9 cellular contexts compared by ENCODE assay signal in the genomic region with DNA sequence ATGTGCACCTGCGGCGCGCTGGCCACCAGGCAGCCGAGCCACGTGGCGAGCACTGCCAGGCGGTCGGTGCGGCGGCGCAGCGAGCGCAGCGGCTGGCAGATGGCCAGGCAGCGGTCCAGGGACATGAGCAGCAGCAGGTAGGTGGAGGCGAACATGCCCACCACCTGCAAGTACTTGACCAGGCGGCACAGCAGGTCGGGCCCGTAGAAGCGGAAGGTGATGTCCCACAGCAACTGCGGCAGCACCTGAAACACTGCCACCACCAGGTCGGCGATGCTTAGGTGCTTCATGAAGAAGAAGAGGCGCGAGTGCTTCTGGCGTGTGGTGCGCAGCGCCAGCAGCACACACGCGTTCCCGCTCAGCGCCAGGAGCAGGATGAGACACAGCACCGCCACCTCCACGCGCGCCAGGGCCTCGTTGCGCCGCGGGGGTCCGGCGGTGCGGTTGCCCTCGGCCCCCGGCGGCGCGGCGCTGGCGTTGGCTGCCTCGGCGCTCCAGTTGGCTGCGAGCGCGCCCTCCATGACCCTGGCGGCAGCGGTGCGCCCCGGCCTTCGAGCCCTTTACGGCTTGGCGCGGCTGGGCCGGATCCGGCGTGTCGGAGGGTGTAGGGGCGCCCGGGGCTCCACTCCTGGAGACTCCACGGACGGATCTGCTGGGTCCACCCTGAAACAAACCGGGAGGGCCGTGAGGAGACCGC.
DNase-seq lines count a peak whose midpoint lies in the region; ATAC-seq lines count a peak whose summit lies in the region.
"Had no signal": no experiment of that assay in that cellular context is flagged by ENCODE, and none has a peak within 500 bp of the region (broad histone marks: within the 10 kb centered on the region; RNA-seq: fewer than 3 reads in every experiment).

No MANE protein-coding gene starts in this region.

- DNase-seq in AG08396 (ENCODE audit: low spot score): peak; percentile 60
- no peak for DNase-seq in NT2/D1 (ENCODE audit: low read depth, low spot score)
- DNase-seq in head of caudate nucleus: peak in 37 of 42 donors; percentile 21 to 86 (median 59)
- no peak for DNase-seq in effector CD4-positive, alpha-beta T cell
- DNase-seq in cerebellar cortex (ENCODE audit: low spot score): no peak

- H3K27me3 ChIP-seq in NT2/D1 (ENCODE audit: insufficient read depth, insufficient read length): peaks cover 52% of the 10 kb centered on the region

- peaks cover 20% of the 10 kb centered on the region for H3K36me3 ChIP-seq in NT2/D1 (ENCODE audit: insufficient read depth, insufficient read length, low read length)

- H3K27ac ChIP-seq in skin epidermis: no peak overlapping the region
- H3K27ac ChIP-seq: HL-60 had no signal

- intact Hi-C loops in head of caudate nucleus (cut with DNase I): no loop called here

- H3K9me3 ChIP-seq in NT2/D1 (ENCODE audit: insufficient read depth, low read length): no peaks in the 10 kb centered on the region

- H3K9ac ChIP-seq in NT2/D1 (ENCODE audit: insufficient read length, low read depth): peak overlapping the region; percentile 70

- peaks cover 4% of the 10 kb centered on the region for H3K4me1 ChIP-seq in NT2/D1 (ENCODE audit: insufficient read depth, insufficient read length)

- peak; percentile 48 for ATAC-seq in GM18858 (IDR thresholded peaks at IDR 0.05; ENCODE audit: unreplicated experiment)
- ATAC-seq in HG02970 (IDR thresholded peaks at IDR 0.05; ENCODE audit: low FRiP score, unreplicated experiment): peak; percentile 37

- H3K4me3 ChIP-seq in NT2/D1 (ENCODE audit: insufficient read length, low read depth) (peak overlapping the region; percentile 35), skin epidermis (peak overlapping the region in 4 of 7 experiments; percentile 2 to 24 (median 12))

Comparison
In these comparisons a context has a peak if more than half of its experiments do, and no peak if none do; other contexts are left out.
1. DNase-seq: peak in AG08396 (single experiment) and head of caudate nucleus (37 of 42); none in NT2/D1 (single experiment), effector CD4-positive, alpha-beta T cell (single experiment) and cerebellar cortex (single experiment).